Comparison of ENCODE assay signal across 9 cellular contexts in the genomic region with DNA sequence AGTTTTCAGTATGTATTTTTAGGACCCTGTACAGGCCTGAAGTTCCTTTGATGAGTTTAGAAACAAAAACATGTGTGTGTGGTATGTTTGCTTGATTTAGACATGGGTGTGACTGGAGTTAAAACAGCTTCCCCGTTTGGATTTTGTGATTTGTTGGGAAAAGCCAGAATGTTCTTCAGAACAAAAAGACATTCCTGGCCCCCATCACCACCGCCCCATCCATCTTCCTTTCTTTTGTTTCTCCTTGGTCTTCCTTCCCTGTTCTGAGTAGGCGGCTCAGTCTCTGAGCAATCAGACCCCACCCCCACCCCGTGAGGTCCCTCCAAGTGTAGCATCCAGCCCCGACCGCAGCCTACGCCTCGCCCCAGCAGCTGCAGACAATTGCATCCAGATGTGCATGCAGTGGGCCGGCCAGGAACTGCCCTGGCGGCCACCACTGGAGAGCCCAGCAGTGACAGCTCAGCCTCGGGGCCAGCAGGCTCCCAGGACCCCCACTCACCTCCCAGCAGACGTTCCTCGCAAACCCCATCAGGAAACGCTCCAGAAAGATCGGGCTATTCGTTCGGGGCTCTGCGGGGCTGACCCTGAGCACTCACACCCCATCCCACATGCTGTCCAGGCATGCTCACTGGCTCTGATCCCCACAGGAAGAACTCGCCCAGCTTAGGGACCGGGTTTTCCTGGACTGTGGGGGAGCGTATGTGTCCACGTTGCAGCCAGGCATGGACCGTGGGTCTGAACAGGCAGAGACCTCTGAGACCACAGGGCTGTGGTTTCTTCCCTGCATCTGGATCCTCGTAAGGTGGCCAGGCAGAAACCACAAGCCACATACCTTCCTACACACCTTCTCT.
A peak's percentile ranks its signal among the peaks of the same experiment; 100 is the strongest.
DNase-seq lines count a peak whose midpoint lies in the region; ATAC-seq and TF ChIP-seq lines count a peak whose summit lies in the region.
"Had no signal": no experiment of that assay in that cellular context is flagged by ENCODE, and none has a peak within 500 bp of the region (broad histone marks: within the 10 kb centered on the region; RNA-seq: fewer than 3 reads in every experiment).

No MANE protein-coding gene starts in this region.

- H3K36me3 ChIP-seq in SJSA1 (no peaks in the 10 kb centered on the region), ovary (no peaks in the 10 kb centered on the region)

- intact Hi-C loops in Right ventricle myocardium superior (cut with DNase I) = no loop called here
- intact Hi-C loops in ovary (cut with DNase I) = loop anchor here in 2 of 4 donors (2.0 to 10.0 kb wide), 3 partner anchors 512 to 1144 kb away; partner anchors contain the start of gene CDH11 (in 2 of the 2)

- ATAC-seq in Right ventricle myocardium superior (ENCODE audit: poor library complexity) (peak; percentile 76), HG03135 (IDR thresholded peaks at IDR 0.05; ENCODE audit: unreplicated experiment) (no peak), GM18858 (IDR thresholded peaks at IDR 0.05; ENCODE audit: unreplicated experiment) (no peak)

- WGBS in ovary, 3 donors = 7 to 11% (median 9%) methylated on average over 24 of the region's 24 CpGs

- H3K4me1 ChIP-seq in SJSA1 (replicated peaks) = peaks cover 91% of the 10 kb centered on the region
- H3K4me1 ChIP-seq in ovary (ENCODE audit: insufficient read depth) = peaks cover 15% of the 10 kb centered on the region

- no peaks in the 10 kb centered on the region for H3K9me3 ChIP-seq in SJSA1 (replicated peaks)
- no peaks in the 10 kb centered on the region for H3K9me3 ChIP-seq in ovary

- H3K4me3 ChIP-seq in SJSA1 = no peak overlapping the region
- H3K4me3 ChIP-seq in ovary = no peak overlapping the region

- DNase-seq in AG08396 (ENCODE audit: low spot score) = peak; percentile 89
- peak; percentile 93 for DNase-seq in SJSA1 (ENCODE audit: low read depth in 1 of 2, low spot score in 2 of 2)
- DNase-seq in Right ventricle myocardium superior = peak; percentile 80
- peak; percentile 64 to 82 (median 76) for DNase-seq in ovary
- DNase-seq in cerebellum (ENCODE audit: low spot score) = no peak
- no peak for DNase-seq in hippocampal formation (lab: John Stamatoyannopoulos, UW)
- DNase-seq: CD4-positive, CD25-positive, alpha-beta regulatory T cell had no signal

- peak overlapping the region; percentile 38 for H3K27ac ChIP-seq in SJSA1
- H3K27ac ChIP-seq in ovary = peak overlapping the region in 1 of 2 donors; percentile 61

- no peak for TF ChIP-seq EP300 in ovary (IDR thresholded peaks at IDR 0.05)

- no peak for TF ChIP-seq POLR2A in ovary (IDR thresholded peaks at IDR 0.05)

- H3K27me3 ChIP-seq in SJSA1 (replicated peaks) = no peaks in the 10 kb centered on the region
- H3K27me3 ChIP-seq in ovary = no peaks in the 10 kb centered on the region

- TF ChIP-seq CTCF in ovary (IDR thresholded peaks at IDR 0.05) = peak in 1 of 3 donors; percentile 12

Comparison
In these comparisons a context has a peak if more than half of its experiments do, and no peak if none do; other contexts are left out.
1. DNase-seq: peak in AG08396 (single experiment), SJSA1 (2 of 2), Right ventricle myocardium superior (single experiment) and ovary (5 of 5); none in cerebellum (single experiment) and hippocampal formation (0 of 2).